8 cellular contexts compared by ENCODE assay signal in genomic region chr1:203629509-203630082, GRCh38. TPM values are rescaled to one million over a fixed set of nuclear protein-coding genes. Genes with fewer than 3 reads are reported as not detected.
DNase-seq lines count a peak whose midpoint lies in the region; FAIRE-seq and TF ChIP-seq lines count a peak whose summit lies in the region.

No MANE protein-coding gene starts in this region.

- peaks cover 49% of the 10 kb centered on the region for H4K20me1 ChIP-seq in osteoblast (ENCODE audit: insufficient read depth, low read length)

- DNase-seq in Caco-2 = peak; percentile 64 to 69
- DNase-seq in NCI-H187 treated with DMSO at 0.1 percent for 48 hours (lab: John Stamatoyannopoulos, UW) = peak; percentile 54
- peak; percentile 52 for DNase-seq in activated gamma-delta T cell treated with Interleukin-2 at 50 U/mL for 16 hours
- peak in 28 of 42 donors; percentile 23 to 71 (median 40) for DNase-seq in head of caudate nucleus
- peak; percentile 84 for DNase-seq in osteoblast (ENCODE audit: insufficient read length, low spot score, missing footprints)
- DNase-seq in uterus = peak; percentile 73
- DNase-seq in SHP77 (lab: John Stamatoyannopoulos, UW) = no peak
- DNase-seq in GM12891 (ENCODE audit: insufficient read length, low spot score) = no peak

- CTCF ChIA-PET in Caco-2 (lab: Charles Lee) = no interaction called here

- no TSS peak for BruUV-seq in Caco-2 (replicated peaks; lab: Mats Ljungman, UMichigan)

- no peaks in the 10 kb centered on the region for H3K9me3 Mint-ChIP-seq in Caco-2 (ENCODE audit: unreplicated experiment)

- peak in 1 of 2 donors; percentile 62 for TF ChIP-seq POLR2A in uterus (IDR thresholded peaks at IDR 0.05)
- no peak for TF ChIP-seq POLR2A in GM12891 (IDR thresholded peaks at IDR 0.05; ENCODE audit: low read depth, low read length)

- H2AFZ ChIP-seq in osteoblast (ENCODE audit: low read length) = peak overlapping the region; percentile 74

- H3K4me2 ChIP-seq in osteoblast (ENCODE audit: insufficient read depth, low read length) = peak overlapping the region; percentile 89

- no peaks in the 10 kb centered on the region for H3K27me3 ChIP-seq in Caco-2 (replicated peaks; ENCODE audit: control insufficient read depth, insufficient read depth, low read length)
- no peaks in the 10 kb centered on the region for H3K27me3 ChIP-seq in osteoblast (ENCODE audit: insufficient read depth, low read length)
- H3K27me3 ChIP-seq in uterus = no peaks in the 10 kb centered on the region

- H3K9me3 ChIP-seq in Caco-2 (no peaks in the 10 kb centered on the region), osteoblast (ENCODE audit: low read depth, low read length) (no peaks in the 10 kb centered on the region), uterus (no peaks in the 10 kb centered on the region)

- FAIRE-seq in GM12891 (lab: Jason Lieb, UNC) = no peak

- no peak for TF ChIP-seq CTCF in Caco-2 (IDR thresholded peaks at IDR 0.05; ENCODE audit: insufficient read depth in 1 of 2, low read depth in 1 of 2, low read length in 1 of 2, severe bottlenecking in 1 of 2, unreplicated experiment in 1 of 2)
- TF ChIP-seq CTCF in osteoblast (IDR thresholded peaks at IDR 0.05; ENCODE audit: extremely low read depth, low read depth, low read length) = no peak
- TF ChIP-seq CTCF in uterus (IDR thresholded peaks at IDR 0.05) = no peak

- H3K27me3 Mint-ChIP-seq in Caco-2 (ENCODE audit: insufficient read depth, unreplicated experiment) = no peaks in the 10 kb centered on the region

- H3K4me1 Mint-ChIP-seq in Caco-2 (ENCODE audit: low read depth, unreplicated experiment) = peaks cover 44% of the 10 kb centered on the region

- POLR2A ChIA-PET in Caco-2 (lab: Charles Lee) = no interaction called here

- H3K4me3 Mint-ChIP-seq in Caco-2 (ENCODE audit: unreplicated experiment) = peak overlapping the region; percentile 82

- H3K4me1 ChIP-seq in Caco-2 (peaks cover 32% of the 10 kb centered on the region), osteoblast (ENCODE audit: insufficient read depth, low read length) (peaks cover 32% of the 10 kb centered on the region), uterus (peaks cover 0 to 10% of the 10 kb centered on the region in 2 donors)

- intact Hi-C loops in Caco-2 (cut with micrococcal nuclease; ENCODE audit: unreplicated experiment) = loop anchor here (5.0 kb wide), 2 partner anchors 73 to 127 kb away; no protein-coding TSS in a partner anchor
- intact Hi-C loops in head of caudate nucleus (cut with DNase I) = loop anchor here (5.0 kb wide), 1 partner anchor 122 kb away; no protein-coding TSS in a partner anchor
- intact Hi-C loops in uterus (cut with DNase I; ENCODE audit: low total_unique reads) = loop anchor here (5.0 kb wide), 3 partner anchors 63 to 122 kb away; no protein-coding TSS in a partner anchor

- H3K79me2 ChIP-seq in osteoblast (ENCODE audit: insufficient read depth, low read length) = peaks cover 78% of the 10 kb centered on the region

- H3K36me3 ChIP-seq in Caco-2 (ENCODE audit: control insufficient read depth, insufficient read depth, low read length) (no peaks in the 10 kb centered on the region), osteoblast (ENCODE audit: insufficient read depth, low read length) (peaks cover 19% of the 10 kb centered on the region), uterus (no peaks in the 10 kb centered on the region)

- H3K27ac ChIP-seq in osteoblast (ENCODE audit: low read depth, low read length) = peak overlapping the region; percentile 93
- peak overlapping the region; percentile 94 to 98 for H3K27ac ChIP-seq in uterus

- H3K27ac Mint-ChIP-seq in Caco-2 (ENCODE audit: unreplicated experiment) = peak overlapping the region; percentile 31

- H3K4me3 ChIP-seq in Caco-2 (ENCODE audit: low read depth, low read length) = peak overlapping the region; percentile 38
- peak overlapping the region; percentile 92 for H3K4me3 ChIP-seq in osteoblast (ENCODE audit: insufficient read depth, low read length)
- peak overlapping the region; percentile 61 to 63 for H3K4me3 ChIP-seq in uterus

- H3K36me3 Mint-ChIP-seq in Caco-2 (ENCODE audit: insufficient read depth, unreplicated experiment) = no peaks in the 10 kb centered on the region

TF ChIP-seq in GM12891, 5 proteins besides CTCF, POLR2A, EP300 and RAD21:
- no peak for TF ChIP-seq POLR2AphosphoS5 (IDR thresholded peaks at IDR 0.05; ENCODE audit: low read depth, low read length)
- no peak for TF ChIP-seq SPI1 (IDR thresholded peaks at IDR 0.05; ENCODE audit: low read depth, low read length)
- TF ChIP-seq TAF1 (IDR thresholded peaks at IDR 0.05; ENCODE audit: low read depth, low read length) = no peak
- no peak for TF ChIP-seq PAX5 (IDR thresholded peaks at IDR 0.05; ENCODE audit: insufficient read depth, low read length, severe bottlenecking)
- no peak for TF ChIP-seq POU2F2 (IDR thresholded peaks at IDR 0.05; ENCODE audit: low read depth, low read length)

RNA-seq across cellular contexts. Expression of gene ATP2B4, which starts 3.0 kb away (rescaled TPM):
- 13.4 and 14.3 TPM in 2 replicates for total RNA-seq in Caco-2 (2022)
- total RNA-seq in osteoblast = 112 and 124 TPM in 2 replicates
- total RNA-seq in uterus = 100 to 1,000 TPM in 3 of 4 donors, 10 to 100 TPM in 1; 82.6 to 464 (median 215) TPM
- 3.6 TPM for polyA plus RNA-seq in GM12891 (2012; ENCODE audit: low read depth, missing spikeins)

Comparison
In these comparisons a context has a peak if more than half of its experiments do, and no peak if none do; other contexts are left out.
1. DNase-seq: peak in Caco-2 (2 of 2), NCI-H187 treated with DMSO at 0.1 percent for 48 hours (single experiment), activated gamma-delta T cell treated with Interleukin-2 at 50 U/mL for 16 hours (single experiment), head of caudate nucleus (28 of 42), osteoblast (single experiment) and uterus (2 of 2); none in SHP77 (0 of 2) and GM12891 (single experiment).
2. H3K4me3 ChIP-seq: peak in every context shown above with its lines; median percentile 92 in osteoblast; 62 in uterus; 38 in Caco-2.